Comparison of ENCODE assay signal across 8 cellular contexts in genomic region chr2:113692698-113693428, GRCh38.
A peak's percentile ranks its signal among the peaks of the same experiment; 100 is the strongest.
DNase-seq lines count a peak whose midpoint lies in the region; ATAC-seq and TF ChIP-seq lines count a peak whose summit lies in the region.

No MANE protein-coding gene starts in this region.

- H3K4me1 ChIP-seq in foreskin keratinocyte (peaks cover 7% of the 10 kb centered on the region), tibial nerve (no peaks in the 10 kb centered on the region)

- WGBS in tibial nerve, 2 donors = 79 to 89% methylated on average over 3 of the region's 3 CpGs

- no peaks in the 10 kb centered on the region for H3K9me3 ChIP-seq in tibial nerve

- peak; percentile 57 for DNase-seq in stimulated activated CD4-positive, alpha-beta T cell treated with anti-CD3 and anti-CD28 coated beads, Interleukin-15, amount 100 ng/mL, for 24 hours
- DNase-seq in stimulated activated CD4-positive, alpha-beta T cell treated with anti-CD3 and anti-CD28 coated beads, Interleukin-4, amount 100 ng/mL, for 4 hours = no peak
- peak; percentile 26 to 43 for DNase-seq in activated CD4-positive, alpha-beta T cell treated with anti-CD3 and anti-CD28 coated beads, Interleukin-2, amount 50 U/mL, for 48 hours
- DNase-seq in foreskin keratinocyte (no peak), NCI-H1105 (lab: John Stamatoyannopoulos, UW) (no peak), tibial nerve (ENCODE audit: low spot score in 2 of 2) (no peak), HT-29 (ENCODE audit: low spot score) (no peak)

- H3K36me3 ChIP-seq in tibial nerve = no peaks in the 10 kb centered on the region

- peak; percentile 82 for ATAC-seq in HG03097 (IDR thresholded peaks at IDR 0.05; ENCODE audit: low FRiP score, unreplicated experiment)
- no peak for ATAC-seq in foreskin keratinocyte

- H3K27me3 ChIP-seq in foreskin keratinocyte (no peaks in the 10 kb centered on the region), tibial nerve (no peaks in the 10 kb centered on the region)

- no peak overlapping the region for H3K4me3 ChIP-seq in tibial nerve

- TF ChIP-seq CTCF in foreskin keratinocyte (conservative IDR thresholded peaks at IDR 0.05) (no peak), tibial nerve (IDR thresholded peaks at IDR 0.05) (no peak)

- no peak for TF ChIP-seq POLR2A in tibial nerve (IDR thresholded peaks at IDR 0.05)

- no peak for TF ChIP-seq EP300 in tibial nerve (IDR thresholded peaks at IDR 0.05)

- H3K27ac ChIP-seq in foreskin keratinocyte = no peak overlapping the region
- no peak overlapping the region for H3K27ac ChIP-seq in tibial nerve

Comparison
In these comparisons a context has a peak if more than half of its experiments do, and no peak if none do; other contexts are left out.
1. DNase-seq: peak in stimulated activated CD4-positive, alpha-beta T cell treated with anti-CD3 and anti-CD28 coated beads, Interleukin-15, amount 100 ng/mL, for 24 hours (single experiment) and activated CD4-positive, alpha-beta T cell treated with anti-CD3 and anti-CD28 coated beads, Interleukin-2, amount 50 U/mL, for 48 hours (2 of 2); none in stimulated activated CD4-positive, alpha-beta T cell treated with anti-CD3 and anti-CD28 coated beads, Interleukin-4, amount 100 ng/mL, for 4 hours (0 of 2), foreskin keratinocyte (0 of 2), NCI-H1105 (single experiment), tibial nerve (0 of 2) and HT-29 (single experiment).